In genomic region chr1:112396668-112397025, GRCh38 we compare ENCODE assay signal across 8 cellular contexts. TPM values are rescaled to one million over a fixed set of nuclear protein-coding genes. Genes with fewer than 3 reads are reported as not detected.
DNase-seq lines count a peak whose midpoint lies in the region; ATAC-seq, FAIRE-seq and TF ChIP-seq lines count a peak whose summit lies in the region.

No MANE protein-coding gene starts in this region.

- H3K4me1 ChIP-seq in PC-9 (replicated peaks; ENCODE audit: insufficient read depth) (peaks cover 38% of the 10 kb centered on the region), endothelial cell of umbilical vein (ENCODE audit: control insufficient read depth, extremely low read depth, insufficient read depth, low read length) (peaks cover 60% of the 10 kb centered on the region)

- H3K27me3 Mint-ChIP-seq in osteocyte (ENCODE audit: unreplicated experiment) = no peaks in the 10 kb centered on the region

- no peak for FAIRE-seq in endothelial cell of umbilical vein (lab: Jason Lieb, UNC)

- H2AFZ ChIP-seq in PC-9 (peak overlapping the region; percentile 96), endothelial cell of umbilical vein (ENCODE audit: low read depth, low read length) (no peak overlapping the region)

- peaks cover 70% of the 10 kb centered on the region for H3K4me1 Mint-ChIP-seq in osteocyte (ENCODE audit: unreplicated experiment)

- peak overlapping the region; percentile 100 for H3K4me3 Mint-ChIP-seq in osteocyte (ENCODE audit: unreplicated experiment)

- DNase-seq in DMS53 (lab: John Stamatoyannopoulos, UW) = peak; percentile 54
- DNase-seq in DMS53 treated with DMSO at 0.1 percent for 48 hours (lab: John Stamatoyannopoulos, UW; ENCODE audit: unreplicated experiment) = no peak
- DNase-seq in PC-9 = peak in 1 of 2 experiments; percentile 8
- DNase-seq in endothelial cell of umbilical vein (ENCODE audit: low read depth, low spot score) = peak; percentile 47
- no peak for DNase-seq in osteocyte (ENCODE audit: extremely low spot score, unreplicated experiment)
- DNase-seq in NCI-H187 treated with DMSO at 0.1 percent for 48 hours (lab: John Stamatoyannopoulos, UW) = no peak

- no peak for TF ChIP-seq POLR2A in endothelial cell of umbilical vein (IDR thresholded peaks at IDR 0.05; ENCODE audit: low read depth, low read length)

- no peaks in the 10 kb centered on the region for H3K27me3 ChIP-seq in PC-9 (ENCODE audit: insufficient read depth, low read depth)
- no peaks in the 10 kb centered on the region for H3K27me3 ChIP-seq in endothelial cell of umbilical vein (ENCODE audit: control insufficient read depth in 2 of 2, insufficient read depth in 2 of 2, low read length in 2 of 2)

- no peaks in the 10 kb centered on the region for H3K36me3 Mint-ChIP-seq in osteocyte (ENCODE audit: unreplicated experiment)

- H3K27ac ChIP-seq in PC-9 = peak overlapping the region; percentile 21
- peak overlapping the region; percentile 97 for H3K27ac ChIP-seq in endothelial cell of umbilical vein (ENCODE audit: insufficient read depth, low read depth, low read length)

- no peaks in the 10 kb centered on the region for H3K9me3 Mint-ChIP-seq in osteocyte (ENCODE audit: unreplicated experiment)

- H3K4me3 ChIP-seq in PC-9 = peak overlapping the region; percentile 97
- H3K4me3 ChIP-seq in endothelial cell of umbilical vein (replicated peaks in 1 of 3; ENCODE audit: insufficient read depth in 1 of 3, low read depth in 1 of 3, low read length in 3 of 3) = peak overlapping the region; percentile 86 to 94 (median 91)

- H3K4me2 ChIP-seq in PC-9 (peak overlapping the region; percentile 85), endothelial cell of umbilical vein (ENCODE audit: insufficient read depth, low read length) (peak overlapping the region; percentile 93)

- H3K9me1 ChIP-seq in endothelial cell of umbilical vein (replicated peaks; ENCODE audit: control insufficient read depth, extremely low read depth, insufficient read depth, low read length) = no peaks in the 10 kb centered on the region

- intact Hi-C loops in PC-9 (cut with micrococcal nuclease; ENCODE audit: unreplicated experiment) (no loop called here), endothelial cell of umbilical vein (cut with micrococcal nuclease) (no loop called here)

- ATAC-seq in GM21786 (IDR thresholded peaks at IDR 0.05; ENCODE audit: unreplicated experiment) (no peak), GM19463 (IDR thresholded peaks at IDR 0.05; ENCODE audit: unreplicated experiment) (no peak)

- BruUV-seq in PC-9 (replicated peaks; lab: Mats Ljungman, UMichigan) (TSS peak; percentile 39), endothelial cell of umbilical vein (replicated peaks; lab: Mats Ljungman, UMichigan) (TSS peak; percentile 21)

- POLR2A ChIA-PET in PC-9 (lab: Charles Lee; ENCODE audit: unreplicated experiment) (no interaction called here), endothelial cell of umbilical vein (lab: Charles Lee) (interaction anchor here (1.0 to 1.3 kb wide), 2 partner anchors 32 to 35 kb away, joined by 3 to 4 read pairs; no protein-coding TSS in a partner anchor)

- TF ChIP-seq CTCF in PC-9 (conservative IDR thresholded peaks at IDR 0.05) = no peak
- TF ChIP-seq CTCF in endothelial cell of umbilical vein (IDR thresholded peaks at IDR 0.05; ENCODE audit: extremely low read depth in 1 of 2, insufficient read depth in 1 of 2, low read depth in 1 of 2, low read length in 2 of 2) = no peak
- TF ChIP-seq CTCF in osteocyte (IDR thresholded peaks at IDR 0.05) = no peak

- H3K9me3 ChIP-seq in PC-9 (ENCODE audit: insufficient read depth, low read depth) (no peaks in the 10 kb centered on the region), endothelial cell of umbilical vein (replicated peaks; ENCODE audit: control insufficient read depth, insufficient read depth, low read length) (no peaks in the 10 kb centered on the region)

- H3K36me3 ChIP-seq in PC-9 (ENCODE audit: low read depth) (0 out of 2 replicates have a peak, but pooled peaks cover 4% of the 10 kb centered on the region), endothelial cell of umbilical vein (ENCODE audit: control insufficient read depth in 2 of 2, extremely low read depth in 1 of 2, insufficient read depth in 2 of 2, low read length in 2 of 2) (no peaks in the 10 kb centered on the region)

- H4K20me1 ChIP-seq in PC-9 (ENCODE audit: insufficient read depth) (peaks cover 11% of the 10 kb centered on the region; the same call in 1 of the 2 replicates), endothelial cell of umbilical vein (replicated peaks; ENCODE audit: control insufficient read depth, extremely low read depth, insufficient read depth, low read length) (no peaks in the 10 kb centered on the region)

- H3K79me2 ChIP-seq in PC-9 (ENCODE audit: low read depth) = peaks cover 60% of the 10 kb centered on the region
- H3K79me2 ChIP-seq in endothelial cell of umbilical vein (ENCODE audit: control insufficient read depth, insufficient read depth, low read length) = peaks cover 78% of the 10 kb centered on the region

- peak overlapping the region; percentile 99 for H3K27ac Mint-ChIP-seq in osteocyte (ENCODE audit: unreplicated experiment)

- peak overlapping the region; percentile 96 for H3K9ac ChIP-seq in endothelial cell of umbilical vein (replicated peaks; ENCODE audit: extremely low read depth, insufficient read depth, low read length)

- no peaks in the 10 kb centered on the region for H3K9me2 ChIP-seq in PC-9 (ENCODE audit: insufficient read depth)

- CTCF ChIA-PET in PC-9 (lab: Charles Lee) = interaction anchor here (1.1 kb wide), 1 partner anchor 836 kb away, joined by 3 read pairs; no protein-coding TSS in a partner anchor
- CTCF ChIA-PET in endothelial cell of umbilical vein (lab: Charles Lee) = interaction anchor here (1.0 to 3.7 kb wide), 3 partner anchors 25 to 69 kb away, joined by 3 to 13 read pairs (median 8); no protein-coding TSS in a partner anchor

- dilution Hi-C loops in endothelial cell of umbilical vein (cut with MboI; ENCODE audit: extremely low pct_ligation_motif_present, low sequenced_read_pairs) = no loop called here

- H3F3A ChIP-seq in PC-9 (ENCODE audit: insufficient read depth, low read depth) = peaks cover 13% of the 10 kb centered on the region

TF ChIP-seq in endothelial cell of umbilical vein, 7 proteins besides CTCF, POLR2A, EP300 and RAD21:
- no peak for TF ChIP-seq JUN (IDR thresholded peaks at IDR 0.05; ENCODE audit: borderline replicate concordance, insufficient read depth, insufficient read length, low read depth)
- TF ChIP-seq EZH2 (IDR thresholded peaks at IDR 0.05; ENCODE audit: borderline replicate concordance, low read depth, low read length, severe bottlenecking) = no peak
- TF ChIP-seq MYC (IDR thresholded peaks at IDR 0.05; ENCODE audit: low read depth, low read length) = no peak
- TF ChIP-seq, protein P1, sequence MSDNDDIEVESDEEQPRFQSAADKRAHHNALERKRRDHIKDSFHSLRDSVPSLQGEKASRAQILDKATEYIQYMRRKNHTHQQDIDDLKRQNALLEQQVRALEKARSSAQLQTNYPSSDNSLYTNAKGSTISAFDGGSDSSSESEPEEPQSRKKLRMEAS (IDR thresholded peaks at IDR 0.05; ENCODE audit: insufficient read depth, insufficient read length) = no peak
- TF ChIP-seq FOS (IDR thresholded peaks at IDR 0.05; ENCODE audit: borderline replicate concordance, insufficient read depth, low read length) = no peak

RNA-seq across cellular contexts. Expression of gene CTTNBP2NL, which starts 0.6 kb away (rescaled TPM):
- 28.7 and 32.2 TPM in 2 replicates for total RNA-seq in PC-9 (2021)
- 94.4 and 96.4 TPM in 2 replicates for total RNA-seq in endothelial cell of umbilical vein
- 20.4 and 21.5 TPM in 2 replicates for polyA plus RNA-seq in endothelial cell of umbilical vein
- polyA plus RNA-seq in endothelial cell of umbilical vein (2011; cell fraction: cytosol; rRNA removed) = 15.9 and 18.5 TPM in 2 replicates
- polyA plus RNA-seq in endothelial cell of umbilical vein (2011; cell fraction: nucleus; rRNA removed) = 34.4 and 39.8 TPM in 2 replicates
- 35.1 and 46.6 TPM in 2 replicates for polyA plus RNA-seq in endothelial cell of umbilical vein (2012)
- polyA minus RNA-seq in endothelial cell of umbilical vein = 71.0 and 82.9 TPM in 2 replicates
- 5.3 TPM for polyA minus RNA-seq in endothelial cell of umbilical vein (2011; cell fraction: cytosol; rRNA and poly(A)+ RNA removed)
- polyA minus RNA-seq in endothelial cell of umbilical vein (2011; cell fraction: nucleus; rRNA and poly(A)+ RNA removed) = 75.0 and 91.5 TPM in 2 replicates
- total RNA-seq in osteocyte = 50.6 and 54.2 TPM in 2 replicates

Comparison
In these comparisons a context has a peak if more than half of its experiments do, and no peak if none do; other contexts are left out.
1. DNase-seq: peak in DMS53 (single experiment) and endothelial cell of umbilical vein (single experiment); none in DMS53 treated with DMSO at 0.1 percent for 48 hours (single experiment), osteocyte (single experiment) and NCI-H187 treated with DMSO at 0.1 percent for 48 hours (single experiment).